Comparison of ENCODE assay signal across 13 cellular contexts in the genomic region with DNA sequence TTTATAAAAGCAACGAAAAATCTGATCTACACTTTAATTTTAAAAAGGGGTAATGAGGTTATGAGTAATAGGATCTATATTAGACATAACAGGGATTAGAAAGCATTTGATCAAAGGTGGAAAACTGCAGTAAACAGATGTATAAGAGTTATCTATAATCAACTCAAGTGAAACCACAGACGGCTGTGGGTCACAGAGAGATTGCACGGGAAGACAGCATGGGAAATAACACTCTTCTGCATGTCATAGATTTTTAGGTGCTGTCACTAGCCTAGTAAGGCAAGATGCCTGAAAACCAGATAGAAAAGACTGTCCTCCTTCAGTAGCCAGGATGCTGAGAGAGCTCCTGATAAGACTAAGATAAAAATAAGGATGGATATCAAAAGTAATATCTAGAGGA. TPM values are rescaled to one million over a fixed set of nuclear protein-coding genes. Genes with fewer than 3 reads are reported as not detected.
DNase-seq lines count a peak whose midpoint lies in the region; TF ChIP-seq lines count a peak whose summit lies in the region.
"Had no signal": no experiment of that assay in that cellular context is flagged by ENCODE, and none has a peak within 500 bp of the region (broad histone marks: within the 10 kb centered on the region; RNA-seq: fewer than 3 reads in every experiment).

No MANE protein-coding gene starts in this region.

- peaks cover 43% of the 10 kb centered on the region for H3K4me1 ChIP-seq in DOHH2 (ENCODE audit: control insufficient read depth, low read length)
- H3K4me1 ChIP-seq in Loucy (ENCODE audit: insufficient read depth, low read length, poor library complexity, severe bottlenecking) = peaks cover 71% of the 10 kb centered on the region
- H3K4me1 ChIP-seq in neutrophil (ENCODE audit: control insufficient read depth in 1 of 2, insufficient read depth in 1 of 2, low read depth in 1 of 2, low read length in 1 of 2) = peaks cover 51 to 57% of the 10 kb centered on the region in 2 experiments

- peak overlapping the region; percentile 87 for H3K4me3 Mint-ChIP-seq in activated naive CD8-positive, alpha-beta T cell treated with anti-CD3 and anti-CD28 coated beads for 36 hours

- H3K27ac ChIP-seq in DOHH2 (ENCODE audit: low read depth, low read length) = no peak overlapping the region
- peak overlapping the region; percentile 86 for H3K27ac ChIP-seq in neutrophil

- peak overlapping the region; percentile 80 for H3K4me2 ChIP-seq in DOHH2 (ENCODE audit: low read length)
- H3K4me2 ChIP-seq in Loucy (ENCODE audit: low read depth, low read length, poor library complexity, severe bottlenecking) = peak overlapping the region; percentile 80

- peaks cover 10% of the 10 kb centered on the region for H3K27me3 ChIP-seq in DOHH2 (ENCODE audit: control insufficient read depth, low read length)
- no peaks in the 10 kb centered on the region for H3K27me3 ChIP-seq in Loucy (ENCODE audit: insufficient read depth, low read length, poor library complexity, severe bottlenecking)
- H3K27me3 ChIP-seq in neutrophil = no peaks in the 10 kb centered on the region
- H3K27me3 ChIP-seq in MG63 = no peaks in the 10 kb centered on the region
- H3K27me3 ChIP-seq: body of pancreas had no signal

- H3K27ac Mint-ChIP-seq in activated naive CD8-positive, alpha-beta T cell treated with anti-CD3 and anti-CD28 coated beads for 36 hours = peak overlapping the region; percentile 91

- H3K9me3 Mint-ChIP-seq in activated naive CD8-positive, alpha-beta T cell treated with anti-CD3 and anti-CD28 coated beads for 36 hours = no peaks in the 10 kb centered on the region

- peaks cover 23% of the 10 kb centered on the region for H3K36me3 Mint-ChIP-seq in activated naive CD8-positive, alpha-beta T cell treated with anti-CD3 and anti-CD28 coated beads for 36 hours

- H3K4me1 Mint-ChIP-seq in activated naive CD8-positive, alpha-beta T cell treated with anti-CD3 and anti-CD28 coated beads for 36 hours = peaks cover 65% of the 10 kb centered on the region

- H3K79me2 ChIP-seq in DOHH2 (ENCODE audit: control insufficient read depth, low read length) (no peaks in the 10 kb centered on the region), Loucy (ENCODE audit: insufficient read depth, low read length) (peaks cover 60% of the 10 kb centered on the region)

- TF ChIP-seq CTCF in DOHH2 (IDR thresholded peaks at IDR 0.05; ENCODE audit: low read depth, low read length, poor library complexity, severe bottlenecking) (no peak), Loucy (conservative IDR thresholded peaks at IDR 0.05; ENCODE audit: low read length) (0 out of 2 replicates have a peak, but pooled peaks have one; percentile 2), neutrophil (IDR thresholded peaks at IDR 0.05) (no peak)

- H3F3A ChIP-seq in DOHH2 (ENCODE audit: control insufficient read depth, insufficient read depth) (0 out of 2 replicates have a peak, but pooled peaks cover 3% of the 10 kb centered on the region), Loucy (ENCODE audit: low read depth) (0 out of 2 replicates have a peak, but pooled peaks cover 2% of the 10 kb centered on the region)

- peaks cover 4% of the 10 kb centered on the region for H3K27me3 Mint-ChIP-seq in activated naive CD8-positive, alpha-beta T cell treated with anti-CD3 and anti-CD28 coated beads for 36 hours

- no peak overlapping the region for H3K4me3 ChIP-seq in DOHH2 (ENCODE audit: low read length)
- peak overlapping the region; percentile 80 for H3K4me3 ChIP-seq in Loucy (ENCODE audit: low read length, poor library complexity, severe bottlenecking)
- H3K4me3 ChIP-seq in neutrophil (ENCODE audit: low read depth in 1 of 2, low read length in 1 of 2) = peak overlapping the region; percentile 72 to 88
- no peak overlapping the region for H3K4me3 ChIP-seq in MG63
- H3K4me3 ChIP-seq: body of pancreas had no signal

- H3K9me3 ChIP-seq in DOHH2 (ENCODE audit: control insufficient read depth, insufficient read depth, low read length) (no peaks in the 10 kb centered on the region), Loucy (ENCODE audit: insufficient read depth, low read depth, low read length) (no peaks in the 10 kb centered on the region), neutrophil (no peaks in the 10 kb centered on the region), MG63 (no peaks in the 10 kb centered on the region)
- H3K9me3 ChIP-seq: body of pancreas, thoracic aorta had no signal

- H4K20me1 ChIP-seq in DOHH2 (ENCODE audit: control insufficient read depth, insufficient read depth, low read depth, low read length) (0 out of 2 replicates have a peak, but pooled peaks cover 3% of the 10 kb centered on the region), Loucy (ENCODE audit: insufficient read depth, low read length, poor library complexity, severe bottlenecking) (peaks cover 7% of the 10 kb centered on the region)

- H3K9ac ChIP-seq in Loucy (ENCODE audit: low read depth, low read length, poor library complexity, severe bottlenecking) = peak overlapping the region; percentile 82

- no peak for DNase-seq in activated naive CD8-positive, alpha-beta T cell treated with anti-CD3 and anti-CD28 coated beads for 36 hours
- DNase-seq in GM19240 (ENCODE audit: insufficient read length, low spot score) (no peak), GF-D8 (lab: John Stamatoyannopoulos, UW) (no peak), MG63 (no peak), kidney tubule cell (ENCODE audit: low spot score) (no peak)
- DNase-seq: body of pancreas, KG1 had no signal

- H3K36me3 ChIP-seq in DOHH2 (ENCODE audit: control insufficient read depth, low read length) = no peaks in the 10 kb centered on the region
- no peaks in the 10 kb centered on the region for H3K36me3 ChIP-seq in Loucy (ENCODE audit: insufficient read depth, low read length)
- H3K36me3 ChIP-seq in neutrophil = no peaks in the 10 kb centered on the region
- peaks cover 3% of the 10 kb centered on the region; the same call in 1 of the 2 replicates for H3K36me3 ChIP-seq in MG63
- H3K36me3 ChIP-seq: thoracic aorta had no signal

- H3K9me2 ChIP-seq in DOHH2 (replicated peaks; ENCODE audit: control insufficient read depth, low read length) (no peaks in the 10 kb centered on the region), Loucy (replicated peaks; ENCODE audit: low read depth, low read length) (no peaks in the 10 kb centered on the region)

- H2AFZ ChIP-seq in Loucy (ENCODE audit: low read length) = no peak overlapping the region

RNA-seq across cellular contexts. Expression of a gene that starts 1.8 kb away (rescaled TPM):
- total RNA-seq in activated naive CD8-positive, alpha-beta T cell treated with anti-CD3 and anti-CD28 coated beads for 36 hours = 10 to 100 TPM; 23.5 to 24.2 TPM
- total RNA-seq in MG63 (2014; rRNA removed; shearing (Covaris generic); ENCODE audit: low replicate concordance) = 23.3 and 25.2 TPM in 2 replicates

RNA-seq across cellular contexts. Expression of a gene that starts 15.8 kb away (rescaled TPM):
- total RNA-seq in activated naive CD8-positive, alpha-beta T cell treated with anti-CD3 and anti-CD28 coated beads for 36 hours = 1 to 10 TPM; 4.2 to 4.8 TPM
- 1.3 and 1.4 TPM in 2 replicates for total RNA-seq in MG63 (2014; rRNA removed; shearing (Covaris generic); ENCODE audit: low replicate concordance)

RNA-seq across cellular contexts. Expression of a gene that starts 54.3 kb away (rescaled TPM):
- total RNA-seq in activated naive CD8-positive, alpha-beta T cell treated with anti-CD3 and anti-CD28 coated beads for 36 hours = not detected
- total RNA-seq in MG63 (2014; rRNA removed; shearing (Covaris generic); ENCODE audit: low replicate concordance) = not detected in 2 replicates
- total RNA-seq: glomerular endothelial cell, mononuclear cell, thoracic aorta had no signal

Comparison
In these comparisons a context has a peak if more than half of its experiments do, and no peak if none do; other contexts are left out.
1. H3K4me3 ChIP-seq: peak in Loucy (single experiment) and neutrophil (2 of 2); none in DOHH2 (single experiment) and MG63 (single experiment).